8 cellular contexts compared by ENCODE assay signal in the genomic region with DNA sequence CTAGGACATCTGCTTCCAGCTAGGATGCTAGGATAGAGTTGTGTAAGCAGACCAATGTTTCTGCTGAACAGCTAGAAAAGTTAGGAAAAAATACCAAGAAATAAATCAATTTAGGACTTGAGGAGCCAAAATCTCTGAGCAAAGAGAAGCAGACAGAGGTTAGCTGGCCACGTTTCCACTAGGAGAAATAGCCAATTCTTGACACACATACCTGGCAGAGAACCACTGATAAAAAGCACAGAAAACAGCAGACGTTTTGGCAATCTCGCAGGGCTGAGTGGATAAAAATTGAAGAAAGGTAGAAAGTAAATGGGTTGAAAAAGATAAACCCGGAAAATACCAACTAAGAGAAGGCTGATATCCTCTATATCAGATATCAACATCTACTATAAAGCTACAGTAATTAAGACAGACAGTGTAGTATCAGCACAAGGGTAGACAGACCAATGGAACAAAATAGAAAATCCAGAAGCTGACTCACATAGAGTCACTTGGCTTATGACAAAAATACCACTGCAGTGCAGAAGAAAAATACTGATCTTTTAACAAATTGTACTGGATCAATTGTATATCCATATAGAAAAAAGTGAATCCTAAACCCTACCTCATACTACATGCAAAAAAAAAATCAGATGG.
"Had no signal": no experiment of that assay in that cellular context is flagged by ENCODE, and none has a peak within 500 bp of the region (broad histone marks: within the 10 kb centered on the region; RNA-seq: fewer than 3 reads in every experiment).

No MANE protein-coding gene starts in this region.

- H3K27ac ChIP-seq: HL-60 had no signal

- H3K4me3 ChIP-seq: K562 had no signal

- DNase-seq: GOT3, H9, HCEC 1CT, IMR-90, KG1 had no signal

- FAIRE-seq: H54, K562 had no signal

- ATAC-seq: K562 had no signal
